ENCODE assay signal across 8 cellular contexts in the genomic region with DNA sequence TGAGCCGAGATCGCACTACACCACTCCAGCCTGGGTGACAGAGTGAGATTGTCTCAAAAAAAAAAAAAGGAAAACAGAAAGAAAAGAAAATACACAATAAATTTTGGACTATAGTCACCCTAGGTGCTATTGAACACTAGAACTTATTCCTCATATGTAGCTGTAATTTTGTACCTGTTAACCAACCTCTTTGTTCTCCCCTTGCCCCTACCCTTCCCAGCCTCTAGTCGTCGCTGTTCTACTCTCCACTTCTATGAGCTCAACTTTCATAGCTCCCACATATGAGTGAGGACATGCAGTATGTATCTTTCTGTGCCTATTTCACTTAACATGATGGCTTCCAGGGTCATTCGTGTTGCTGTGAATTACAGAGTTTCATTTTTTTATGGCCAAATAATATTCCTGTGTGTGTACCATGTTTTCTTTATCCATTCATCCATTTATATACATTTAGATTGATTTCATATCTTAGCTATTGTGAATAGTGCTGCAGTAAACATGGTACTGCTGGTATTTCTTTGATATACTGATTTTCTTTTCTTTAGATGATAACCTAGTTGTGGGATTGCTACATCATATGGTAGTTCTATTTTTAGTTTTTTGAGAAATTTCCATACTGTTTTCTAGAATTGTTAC. TPM values are rescaled to one million over a fixed set of nuclear protein-coding genes. Genes with fewer than 3 reads are reported as not detected.
DNase-seq lines count a peak whose midpoint lies in the region; ATAC-seq, FAIRE-seq and TF ChIP-seq lines count a peak whose summit lies in the region.

No MANE protein-coding gene starts in this region.

- H3K9ac ChIP-seq in mammary epithelial cell (ENCODE audit: insufficient read depth, low read length) = no peak overlapping the region

- H3K4me3 ChIP-seq in mammary epithelial cell (replicated peaks in 1 of 3; ENCODE audit: insufficient read depth in 1 of 3, low read depth in 2 of 3, low read length in 3 of 3) = no peak overlapping the region
- no peak overlapping the region for H3K4me3 ChIP-seq in right lobe of liver
- no peak overlapping the region for H3K4me3 ChIP-seq in tibial artery

- CTCF ChIA-PET in mammary epithelial cell (lab: Charles Lee; ENCODE audit: low non-redundant PET) = interaction anchor here (0.5 to 1.1 kb wide), 13 partner anchors 12 to 548 kb away, joined by 3 to 14 read pairs (median 6); a partner anchor contains a TSS

- TF ChIP-seq POLR2A in right lobe of liver (IDR thresholded peaks at IDR 0.05) = no peak

- H3K36me3 ChIP-seq in mammary epithelial cell (ENCODE audit: insufficient read depth, low read length) = peaks cover 13% of the 10 kb centered on the region
- peaks cover 0 to 35% (median 17%) of the 10 kb centered on the region in 4 donors for H3K36me3 ChIP-seq in right lobe of liver
- H3K36me3 ChIP-seq in tibial artery = peaks cover 42 to 76% (median 68%) of the 10 kb centered on the region in 3 donors

- 62% methylated on average over 5 of the region's 5 CpGs for WGBS in mammary epithelial cell (ENCODE audit: low coverage, missing lambda C conversion rate)
- WGBS in right lobe of liver (ENCODE audit: insufficient coverage, low coverage, low lambda C conversion rate, missing lambda C conversion rate) = 60% methylated on average over 5 of the region's 5 CpGs

- H3K79me2 ChIP-seq in mammary epithelial cell (ENCODE audit: insufficient read depth, low read length) = no peaks in the 10 kb centered on the region

- no peak overlapping the region for H2AFZ ChIP-seq in mammary epithelial cell (ENCODE audit: low read depth, low read length)

- H3K4me2 ChIP-seq in mammary epithelial cell (ENCODE audit: insufficient read depth, low read depth, low read length) = no peak overlapping the region

- H3K9me3 ChIP-seq in mammary epithelial cell (replicated peaks; ENCODE audit: insufficient read depth, low read length) = no peaks in the 10 kb centered on the region
- H3K9me3 ChIP-seq in right lobe of liver = no peaks in the 10 kb centered on the region
- H3K9me3 ChIP-seq in tibial artery = no peaks in the 10 kb centered on the region

- in situ Hi-C loops in mammary epithelial cell (cut with MboI; ENCODE audit: low sequenced_read_pairs in 2 of 2) = loop anchor here in 1 of 2 donors (25.0 kb wide), 1 partner anchor 804 kb away; no protein-coding TSS in a partner anchor

- no peaks in the 10 kb centered on the region for H4K20me1 ChIP-seq in mammary epithelial cell (ENCODE audit: insufficient read depth, low read length)

- ATAC-seq in right lobe of liver = peak; percentile 78 to 83 (median 80)
- ATAC-seq in HG02938 (IDR thresholded peaks at IDR 0.05; ENCODE audit: unreplicated experiment) = no peak

- TF ChIP-seq CTCF in mammary epithelial cell (conservative IDR thresholded peaks at IDR 0.05 in 1 of 2, IDR thresholded peaks at IDR 0.05 in 1 of 2; ENCODE audit: extremely low read depth in 1 of 2, insufficient read depth in 1 of 2, low read depth in 1 of 2, low read length in 2 of 2) (peak; percentile 91 to 93), right lobe of liver (IDR thresholded peaks at IDR 0.05) (peak; percentile 50 to 80 (median 75)), tibial artery (IDR thresholded peaks at IDR 0.05) (peak; percentile 49 to 76)

- H3K4me1 ChIP-seq in mammary epithelial cell (ENCODE audit: insufficient read depth, low read length) (no peaks in the 10 kb centered on the region), right lobe of liver (no peaks in the 10 kb centered on the region), tibial artery (no peaks in the 10 kb centered on the region)

- dilution Hi-C loops in mammary epithelial cell (cut with HindIII; ENCODE audit: low sequenced_read_pairs) = no loop called here

- H3K27me3 ChIP-seq in mammary epithelial cell (ENCODE audit: insufficient read depth, low read length) = no peaks in the 10 kb centered on the region
- no peaks in the 10 kb centered on the region for H3K27me3 ChIP-seq in right lobe of liver
- H3K27me3 ChIP-seq in tibial artery = no peaks in the 10 kb centered on the region

- intact Hi-C loops in mammary epithelial cell (cut with micrococcal nuclease) (loop anchor here (1.0 kb wide), 1 partner anchor 303 kb away; no protein-coding TSS in a partner anchor), right lobe of liver (cut with DNase I) (no loop called here), tibial artery (cut with DNase I; ENCODE audit: low total_unique reads) (no loop called here)

- BruUV-seq in mammary epithelial cell (replicated peaks; lab: Mats Ljungman, UMichigan) = no TSS peak

- FAIRE-seq in frontal cortex (lab: Jason Lieb, UNC) = no peak

- H3K27ac ChIP-seq in mammary epithelial cell (ENCODE audit: insufficient read depth, low read depth, low read length) (no peak overlapping the region), right lobe of liver (no peak overlapping the region), tibial artery (no peak overlapping the region)

- DNase-seq in COR-L47 (lab: John Stamatoyannopoulos, UW) = peak; percentile 42
- DNase-seq in HCEC 1CT = peak; percentile 39
- DNase-seq in OCI-M1 (lab: John Stamatoyannopoulos, UW) = peak; percentile 66
- peak; percentile 43 for DNase-seq in mammary epithelial cell
- DNase-seq in right lobe of liver = no peak
- no peak for DNase-seq in tibial artery
- no peak for DNase-seq in frontal cortex (ENCODE audit: low spot score in 2 of 2)

RNA-seq across cellular contexts. Expression of a gene that starts 28.3 kb away (rescaled TPM):
- total RNA-seq in mammary epithelial cell (10 to 100 TPM; 35.2 to 63.1 TPM), right lobe of liver (10 to 100 TPM; 19.3 to 24.3 (median 20.4) TPM), frontal cortex (55.8 TPM)
- polyA plus RNA-seq in mammary epithelial cell = 32.2 TPM
- 126 TPM for polyA minus RNA-seq in mammary epithelial cell

Comparison
In these comparisons a context has a peak if more than half of its experiments do, and no peak if none do; other contexts are left out.
1. DNase-seq: peak in COR-L47 (single experiment), HCEC 1CT (single experiment), OCI-M1 (single experiment) and mammary epithelial cell (single experiment); none in right lobe of liver (0 of 3), tibial artery (0 of 2) and frontal cortex (0 of 2).
2. Peak in every context shown above with its lines, with median percentiles within 50 percentile points of each other: CTCF ChIP-seq.